26 cellular contexts compared by ENCODE assay signal in the genomic region with DNA sequence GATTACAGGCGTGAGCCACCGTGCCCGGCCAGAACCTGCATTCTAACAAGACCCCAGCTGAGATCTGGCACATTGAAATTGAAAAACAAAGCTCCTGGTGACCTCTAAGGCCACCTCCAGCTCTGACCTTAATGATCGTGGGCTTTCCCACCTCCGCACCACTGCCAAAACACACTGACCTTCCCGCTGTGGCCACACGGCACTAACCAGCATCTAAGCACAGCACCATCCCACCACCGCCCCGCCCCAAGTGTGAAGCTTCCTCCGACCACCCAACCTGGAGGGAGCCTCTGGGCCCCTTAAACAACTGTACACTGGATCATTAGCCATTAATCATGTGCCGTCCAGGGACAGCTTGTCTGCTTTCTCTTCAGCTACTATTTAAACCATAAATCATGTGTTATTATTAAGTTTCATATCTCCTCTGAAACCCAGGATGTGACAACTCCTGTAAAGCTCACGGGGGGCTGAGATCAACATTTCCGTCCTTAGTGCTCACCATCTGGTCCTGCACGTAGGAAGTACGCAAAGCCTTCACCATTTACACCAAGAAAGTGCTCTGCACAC.
"Had no signal": no experiment of that assay in that cellular context is flagged by ENCODE, and none has a peak within 500 bp of the region (broad histone marks: within the 10 kb centered on the region; RNA-seq: fewer than 3 reads in every experiment).

No MANE protein-coding gene starts in this region.

- H3K4me1 ChIP-seq: gastrocnemius medialis, neural progenitor cell, parathyroid adenoma, prostate gland, right atrium auricular region, sigmoid colon, transverse colon, upper lobe of right lung, uterus had no signal

- H3K4me1 Mint-ChIP-seq: mesothelial cell of epicardium; naive B cell; stimulated activated naive B cell treated with anti-CD40 and anti-IgM and Interleukin-4, amounts not matched to agents 10 μg/mL and 1 μg/mL and 100 μg/mL, for 72 hours had no signal

- FAIRE-seq: kidney had no signal

- ATAC-seq: esophagus mucosa; gastrocnemius medialis; left lobe of liver; mucosa of descending colon; natural killer cell treated with Interleukin-12 subunit alpha and Interleukin-12 subunit beta and Interleukin-15 and Interleukin-18, amount 100 ng/mL, for 72 hours; stimulated activated naive B cell treated with anti-CD40 and anti-IgM and Interleukin-4, amounts not matched to agents 10 μg/mL and 1 μg/mL and 100 μg/mL, for 72 hours; upper lobe of right lung had no signal

- H3K27ac ChIP-seq: coronary artery, epithelial cell of prostate, gastrocnemius medialis, neural progenitor cell, parathyroid adenoma, prostate gland, right atrium auricular region, sigmoid colon, thoracic aorta, transverse colon, upper lobe of right lung, uterus had no signal

- H3K36me3 ChIP-seq: gastrocnemius medialis, neural progenitor cell, prostate gland, right atrium auricular region, sigmoid colon, thoracic aorta, transverse colon, upper lobe of right lung, uterus had no signal

- H3K4me2 ChIP-seq: neural progenitor cell had no signal

- H3K79me2 ChIP-seq: parathyroid adenoma had no signal

- H3K9ac ChIP-seq: neural progenitor cell, parathyroid adenoma had no signal

- DNase-seq: effector CD4-positive, alpha-beta T cell; foreskin fibroblast; gastrocnemius medialis; head of caudate nucleus; kidney; mesenchymal stem cell; mucosa of descending colon; naive B cell; stimulated activated CD4-positive, alpha-beta T cell treated with anti-CD3 and anti-CD28 coated beads, Interleukin-4, amount 100 ng/mL, for 4 hours; stimulated activated naive B cell treated with anti-CD40 and anti-IgM and Interleukin-4, amounts not matched to agents 10 μg/mL and 1 μg/mL and 100 μg/mL, for 72 hours; transverse colon; upper lobe of right lung; uterus had no signal

- H3K4me3 ChIP-seq: coronary artery, gastrocnemius medialis, mucosa of descending colon, neural progenitor cell, prostate gland, right atrium auricular region, sigmoid colon, thoracic aorta, transverse colon, upper lobe of right lung, uterus had no signal

- H3K9me3 ChIP-seq: gastrocnemius medialis, mucosa of descending colon, prostate gland, sigmoid colon, thoracic aorta, transverse colon, upper lobe of right lung, uterus had no signal

- H3K27me3 Mint-ChIP-seq: stimulated activated naive CD8-positive, alpha-beta T cell treated with anti-CD3 and anti-CD28 coated beads, Interleukin-15, Interleukin-2, amounts not matched to agents 100 ng/mL and 50 ng/mL, for 24 hours had no signal

- H2AFZ ChIP-seq: neural progenitor cell, parathyroid adenoma had no signal

- H3K36me3 Mint-ChIP-seq: natural killer cell treated with Interleukin-12 subunit alpha and Interleukin-12 subunit beta and Interleukin-15 and Interleukin-18, amount 100 ng/mL, for 72 hours had no signal

- H3K27ac Mint-ChIP-seq: mesothelial cell of epicardium; naive B cell; natural killer cell treated with Interleukin-12 subunit alpha and Interleukin-12 subunit beta and Interleukin-15 and Interleukin-18, amount 100 ng/mL, for 72 hours; neural progenitor cell; stimulated activated naive B cell treated with anti-CD40 and anti-IgM and Interleukin-4, amounts not matched to agents 10 μg/mL and 1 μg/mL and 100 μg/mL, for 72 hours; stimulated activated naive CD8-positive, alpha-beta T cell treated with anti-CD3 and anti-CD28 coated beads, Interleukin-15, Interleukin-2, amounts not matched to agents 100 ng/mL and 50 ng/mL, for 24 hours had no signal

- H3K4me3 Mint-ChIP-seq: mesothelial cell of epicardium; naive B cell; natural killer cell treated with Interleukin-12 subunit alpha and Interleukin-12 subunit beta and Interleukin-15 and Interleukin-18, amount 100 ng/mL, for 72 hours; neural progenitor cell; stimulated activated naive B cell treated with anti-CD40 and anti-IgM and Interleukin-4, amounts not matched to agents 10 μg/mL and 1 μg/mL and 100 μg/mL, for 72 hours; stimulated activated naive CD8-positive, alpha-beta T cell treated with anti-CD3 and anti-CD28 coated beads, Interleukin-15, Interleukin-2, amounts not matched to agents 100 ng/mL and 50 ng/mL, for 24 hours had no signal

- H3K9me3 Mint-ChIP-seq: natural killer cell treated with Interleukin-12 subunit alpha and Interleukin-12 subunit beta and Interleukin-15 and Interleukin-18, amount 100 ng/mL, for 72 hours had no signal

- H3K27me3 ChIP-seq: gastrocnemius medialis, neural progenitor cell, right atrium auricular region, sigmoid colon, transverse colon, upper lobe of right lung, uterus had no signal
